In the genomic region with DNA sequence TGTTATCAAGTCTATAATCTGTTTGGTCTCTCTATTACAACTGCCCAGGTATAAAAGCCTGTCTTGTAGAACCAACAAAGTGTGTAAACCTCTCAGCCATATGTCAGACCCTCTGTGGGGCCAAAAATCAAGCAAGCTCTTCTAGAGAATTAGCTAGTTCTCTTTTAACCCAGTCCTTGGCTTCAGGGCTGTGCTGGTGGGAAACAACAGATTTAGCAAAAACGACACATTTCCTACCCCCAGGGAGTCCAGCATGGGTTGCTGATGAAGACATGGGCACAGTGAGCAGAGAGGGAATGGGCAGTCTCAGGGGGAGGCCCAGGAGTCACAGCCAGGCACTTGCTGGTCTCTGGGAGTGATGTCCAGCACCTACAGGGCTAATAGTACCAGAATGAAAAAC, we compare ENCODE assay signal across 23 cellular contexts.
"Had no signal": no experiment of that assay in that cellular context is flagged by ENCODE, and none has a peak within 500 bp of the region (broad histone marks: within the 10 kb centered on the region; RNA-seq: fewer than 3 reads in every experiment).

No MANE protein-coding gene starts in this region.

- ATAC-seq: effector memory CD8-positive, alpha-beta T cell; left lobe of liver; mucosa of descending colon; natural killer cell treated with Interleukin-12 subunit alpha and Interleukin-12 subunit beta and Interleukin-15 and Interleukin-18, amount 100 ng/mL, for 72 hours; psoas muscle; right cardiac atrium; stimulated activated effector memory CD8-positive, alpha-beta T cell treated with anti-CD3 and anti-CD28 coated beads, Interleukin-12 subunit alpha, Interleukin-12 subunit beta, amount 100 ng/mL, for 72 hours had no signal

- H3K36me3 ChIP-seq: sigmoid colon, tibial artery had no signal

- H3K79me2 ChIP-seq: hepatocyte had no signal

- H3K36me3 Mint-ChIP-seq: memory B cell; natural killer cell treated with Interleukin-12 subunit alpha and Interleukin-12 subunit beta and Interleukin-15 and Interleukin-18, amount 100 ng/mL, for 72 hours; stimulated activated effector memory CD8-positive, alpha-beta T cell treated with anti-CD3 and anti-CD28 coated beads, Interleukin-12 subunit alpha, Interleukin-12 subunit beta, amount 100 ng/mL, for 72 hours; type B pancreatic cell had no signal

- H3K4me3 Mint-ChIP-seq: effector memory CD8-positive, alpha-beta T cell; memory B cell; naive B cell; natural killer cell treated with Interleukin-12 subunit alpha and Interleukin-12 subunit beta and Interleukin-15 and Interleukin-18, amount 100 ng/mL, for 72 hours; neural crest cell; stimulated activated effector memory CD8-positive, alpha-beta T cell treated with anti-CD3 and anti-CD28 coated beads, Interleukin-12 subunit alpha, Interleukin-12 subunit beta, amount 100 ng/mL, for 72 hours; type B pancreatic cell had no signal

- H3K27ac ChIP-seq: coronary artery, hepatocyte, psoas muscle, testis, tibial artery had no signal

- H3K27ac Mint-ChIP-seq: effector memory CD8-positive, alpha-beta T cell; memory B cell; naive B cell; natural killer cell treated with Interleukin-12 subunit alpha and Interleukin-12 subunit beta and Interleukin-15 and Interleukin-18, amount 100 ng/mL, for 72 hours; stimulated activated effector memory CD8-positive, alpha-beta T cell treated with anti-CD3 and anti-CD28 coated beads, Interleukin-12 subunit alpha, Interleukin-12 subunit beta, amount 100 ng/mL, for 72 hours; type B pancreatic cell had no signal

- DNase-seq: dermis blood vessel endothelial cell; effector memory CD8-positive, alpha-beta T cell; erythroblast; kidney; mucosa of descending colon; naive B cell; psoas muscle; right cardiac atrium; sigmoid colon; stimulated activated CD4-positive, alpha-beta T cell treated with anti-CD3 and anti-CD28 coated beads, Interleukin-2, amount 100 ng/mL, for 24 hours; stimulated activated CD4-positive, alpha-beta T cell treated with anti-CD3 and anti-CD28 coated beads, Interleukin-4, amount 100 ng/mL, for 24 hours; stimulated activated naive CD4-positive, alpha-beta T cell treated with Interleukin-2 at 50 U/mL for 16 hours; testis; tibial artery had no signal

- H3K9me3 ChIP-seq: mucosa of descending colon, psoas muscle, testis had no signal

- H3K4me1 Mint-ChIP-seq: memory B cell; naive B cell; neural crest cell; stimulated activated effector memory CD8-positive, alpha-beta T cell treated with anti-CD3 and anti-CD28 coated beads, Interleukin-12 subunit alpha, Interleukin-12 subunit beta, amount 100 ng/mL, for 72 hours had no signal

- H2AFZ ChIP-seq: hepatocyte had no signal

- H3K27me3 ChIP-seq: hepatocyte, sigmoid colon, testis had no signal

- H3K4me3 ChIP-seq: coronary artery, hepatocyte, lung, mucosa of descending colon, psoas muscle, sigmoid colon, testis, tibial artery had no signal

- H3K4me1 ChIP-seq: psoas muscle, testis, tibial artery had no signal

- H3K9me3 Mint-ChIP-seq: effector memory CD8-positive, alpha-beta T cell; natural killer cell treated with Interleukin-12 subunit alpha and Interleukin-12 subunit beta and Interleukin-15 and Interleukin-18, amount 100 ng/mL, for 72 hours; neural crest cell; stimulated activated effector memory CD8-positive, alpha-beta T cell treated with anti-CD3 and anti-CD28 coated beads, Interleukin-12 subunit alpha, Interleukin-12 subunit beta, amount 100 ng/mL, for 72 hours; type B pancreatic cell had no signal

- H3K4me2 ChIP-seq: hepatocyte had no signal
